ENCODE assay signal across 8 cellular contexts in genomic region chr20:2470051-2470431, GRCh38. TPM values are rescaled to one million over a fixed set of nuclear protein-coding genes. Genes with fewer than 3 reads are reported as not detected.
DNase-seq lines count a peak whose midpoint lies in the region; ATAC-seq and TF ChIP-seq lines count a peak whose summit lies in the region.

No MANE protein-coding gene starts in this region.

- peaks cover 39 to 54% of the 10 kb centered on the region in 2 experiments for H3K36me3 ChIP-seq in HEK293 (ENCODE audit: control insufficient read depth in 2 of 2, insufficient read depth in 1 of 2, low read length in 2 of 2)
- H3K36me3 ChIP-seq in WERI-Rb-1, result peaks cover 52% of the 10 kb centered on the region

- H3K4me3 ChIP-seq in HEK293 (ENCODE audit: low read depth, low read length) (peak overlapping the region; percentile 74), WERI-Rb-1 (ENCODE audit: low read depth, low read length) (peak overlapping the region; percentile 100)

- intact Hi-C loops in left colon (cut with DNase I, micrococcal nuclease), result no loop called here

- H3K4me3 Mint-ChIP-seq in central memory CD8-positive, alpha-beta T cell, result peak overlapping the region; percentile 95

- H3K27me3 Mint-ChIP-seq in central memory CD8-positive, alpha-beta T cell, result no peaks in the 10 kb centered on the region

- H3K27ac ChIP-seq in HEK293 (ENCODE audit: extremely low read depth, low read depth, low read length), result peak overlapping the region; percentile 100
- H3K27ac ChIP-seq in WERI-Rb-1, result peak overlapping the region; percentile 98

- H3K27ac Mint-ChIP-seq in central memory CD8-positive, alpha-beta T cell (ENCODE audit: low read depth), result peak overlapping the region; percentile 99

- no peaks in the 10 kb centered on the region for H3K9me3 ChIP-seq in HEK293 (ENCODE audit: control insufficient read depth, insufficient read depth, low read depth, low read length)
- H3K9me3 ChIP-seq in WERI-Rb-1 (ENCODE audit: severe bottlenecking), result no peaks in the 10 kb centered on the region

- H3K36me3 Mint-ChIP-seq in central memory CD8-positive, alpha-beta T cell (ENCODE audit: insufficient read depth), result peaks cover 43% of the 10 kb centered on the region

- peaks cover 46% of the 10 kb centered on the region for H3K4me1 Mint-ChIP-seq in central memory CD8-positive, alpha-beta T cell

- no peaks in the 10 kb centered on the region for H3K27me3 ChIP-seq in WERI-Rb-1 (ENCODE audit: insufficient read depth, low read depth, severe bottlenecking)

- no peaks in the 10 kb centered on the region; the same call in 1 of the 2 replicates for H3K4me1 ChIP-seq in HEK293 (ENCODE audit: control insufficient read depth, insufficient read depth, low read length)

- CTCF ChIA-PET in HEK293 (lab: Yijun Ruan, JAX), result interaction anchor here (1.0 to 2.5 kb wide), 2 partner anchors 14 to 52 kb away, joined by 3 to 14 read pairs; no protein-coding TSS in a partner anchor

- DNase-seq in ELR (ENCODE audit: low read depth) (peak; percentile 67), NCI-H146 (lab: John Stamatoyannopoulos, UW) (peak; percentile 70), WERI-Rb-1 (peak; percentile 39), left colon (peak; percentile 44 to 46)
- DNase-seq in central memory CD8-positive, alpha-beta T cell (ENCODE audit: low spot score in 2 of 2), result peak; percentile 43 to 59
- peak; percentile 32 to 50 for DNase-seq in stimulated activated CD4-positive, alpha-beta T cell treated with anti-CD3 and anti-CD28 coated beads, Interleukin-2, amount 100 ng/mL, for 48 hours

- TF ChIP-seq CTCF in HEK293 (tag by site-specific recombination; IDR thresholded peaks at IDR 0.05) (no peak), WERI-Rb-1 (IDR thresholded peaks at IDR 0.05; ENCODE audit: low read depth, low read length) (no peak)

- POLR2A ChIA-PET in HEK293 (lab: Yijun Ruan, JAX), result interaction anchor here (0.6 to 3.4 kb wide), 18 partner anchors 9 to 575 kb away, joined by 3 to 51 read pairs (median 5); partner anchors contain the start of genes IDH3B, NOP56 and ZNF343

- H3K9me3 Mint-ChIP-seq in central memory CD8-positive, alpha-beta T cell, result no peaks in the 10 kb centered on the region

- ATAC-seq in central memory CD8-positive, alpha-beta T cell (replicated peaks; ENCODE audit: extremely low read depth, poor library complexity, severe bottlenecking), result peak; percentile 65
- ATAC-seq in left colon (peak; percentile 62), GM18861 (IDR thresholded peaks at IDR 0.05; ENCODE audit: unreplicated experiment) (no peak)

TF ChIP-seq in HEK293, 187 proteins besides CTCF, POLR2A, EP300 and RAD21:
- TF ChIP-seq ATF2 (tag by site-specific recombination; IDR thresholded peaks at IDR 0.05; ENCODE audit: low read depth), result no peak
- no peak for TF ChIP-seq ZNF692 (tag by site-specific recombination; IDR thresholded peaks at IDR 0.05)
- TF ChIP-seq EGR2 (tag by site-specific recombination; IDR thresholded peaks at IDR 0.05; ENCODE audit: low read depth), result peak; percentile 71; the same call in 1 of the 2 replicates
- TF ChIP-seq ZNF513 (tag by site-specific recombination; IDR thresholded peaks at IDR 0.05), result peak; percentile 35; the same call in 1 of the 2 replicates
- TF ChIP-seq ZFHX2 (tag by site-specific recombination; conservative IDR thresholded peaks at IDR 0.05), result peak; percentile 54; the same call in 1 of the 2 replicates
- no peak for TF ChIP-seq ZNF785 (tag by site-specific recombination; IDR thresholded peaks at IDR 0.05)
- TF ChIP-seq MYNN (tag by site-specific recombination; IDR thresholded peaks at IDR 0.05; ENCODE audit: borderline replicate concordance), result no peak
- TF ChIP-seq KLF17 (tag by site-specific recombination; IDR thresholded peaks at IDR 0.05), result no peak
- TF ChIP-seq PBX3 (CRISPR knock-in tag; IDR thresholded peaks at IDR 0.05), result no peak
- TF ChIP-seq ZNF341 (tag by site-specific recombination; IDR thresholded peaks at IDR 0.05; ENCODE audit: low read depth), result peak; percentile 84
TF ChIP-seq in HEK293: peak in this region for 4.

RNA-seq across cellular contexts. Expression of gene SNRPB, which starts 0.5 kb away (rescaled TPM):
- total RNA-seq in left colon, result 100 to 1,000 TPM; 104 to 120 TPM

RNA-seq across cellular contexts. Expression of gene ZNF343, which starts 38.7 kb away (rescaled TPM):
- total RNA-seq in left colon, result 1 to 10 TPM; 6.8 to 7.2 TPM
